ENCODE assay signal across 8 cellular contexts in genomic region chr22:37953437-37954179, GRCh38. TPM values are rescaled to one million over a fixed set of nuclear protein-coding genes. Genes with fewer than 3 reads are reported as not detected.
A peak's percentile ranks its signal among the peaks of the same experiment; 100 is the strongest.
DNase-seq lines count a peak whose midpoint lies in the region; ATAC-seq and TF ChIP-seq lines count a peak whose summit lies in the region.

TSS of gene C22orf23 (minus strand) at chr22:37953601. CDS start at chr22:37953149, 452 bp downstream.
TSS of gene POLR2F (plus strand) at chr22:37953699. CDS start at chr22:37953788, 89 bp downstream.

- DNase-seq in DMS53 (lab: John Stamatoyannopoulos, UW) (peak; percentile 90), OCI-M2 (lab: John Stamatoyannopoulos, UW; ENCODE audit: unreplicated experiment) (peak; percentile 75), erythroblast (lab: John Stamatoyannopoulos, UW) (peak; percentile 95 to 98), mucosa of gallbladder (ENCODE audit: low spot score) (peak; percentile 97)
- peak; percentile 94 for DNase-seq in activated T-cell treated with anti-CD3 and anti-CD28 coated beads, Interleukin-2, amount 50 U/mL, for 1 hour
- peak; percentile 92 for DNase-seq in stimulated activated CD8-positive, alpha-beta memory T cell treated with anti-CD3 and anti-CD28 coated beads, Interleukin-4, amount 100 ng/mL, for 24 hours (ENCODE audit: low read depth)

- TF ChIP-seq RAD21 in Ishikawa (IDR thresholded peaks at IDR 0.05; ENCODE audit: low read depth), result no peak

- peak; percentile 86 for ATAC-seq in GM21576 (IDR thresholded peaks at IDR 0.05; ENCODE audit: unreplicated experiment)

- TF ChIP-seq POLR2A in erythroblast (IDR thresholded peaks at IDR 0.05; ENCODE audit: low read length), result peak; percentile 73

- TF ChIP-seq EP300 in Ishikawa (IDR thresholded peaks at IDR 0.05; ENCODE audit: borderline replicate concordance), result no peak

TF ChIP-seq in Ishikawa, 13 proteins besides CTCF, POLR2A, EP300 and RAD21:
- peak; percentile 15; the same call in 1 of the 2 replicates for TF ChIP-seq ZBTB7A (IDR thresholded peaks at IDR 0.05; ENCODE audit: low read depth)
- TF ChIP-seq TAF1 (IDR thresholded peaks at IDR 0.05; ENCODE audit: low read depth), result peak; percentile 93
- TF ChIP-seq, protein P1, sequence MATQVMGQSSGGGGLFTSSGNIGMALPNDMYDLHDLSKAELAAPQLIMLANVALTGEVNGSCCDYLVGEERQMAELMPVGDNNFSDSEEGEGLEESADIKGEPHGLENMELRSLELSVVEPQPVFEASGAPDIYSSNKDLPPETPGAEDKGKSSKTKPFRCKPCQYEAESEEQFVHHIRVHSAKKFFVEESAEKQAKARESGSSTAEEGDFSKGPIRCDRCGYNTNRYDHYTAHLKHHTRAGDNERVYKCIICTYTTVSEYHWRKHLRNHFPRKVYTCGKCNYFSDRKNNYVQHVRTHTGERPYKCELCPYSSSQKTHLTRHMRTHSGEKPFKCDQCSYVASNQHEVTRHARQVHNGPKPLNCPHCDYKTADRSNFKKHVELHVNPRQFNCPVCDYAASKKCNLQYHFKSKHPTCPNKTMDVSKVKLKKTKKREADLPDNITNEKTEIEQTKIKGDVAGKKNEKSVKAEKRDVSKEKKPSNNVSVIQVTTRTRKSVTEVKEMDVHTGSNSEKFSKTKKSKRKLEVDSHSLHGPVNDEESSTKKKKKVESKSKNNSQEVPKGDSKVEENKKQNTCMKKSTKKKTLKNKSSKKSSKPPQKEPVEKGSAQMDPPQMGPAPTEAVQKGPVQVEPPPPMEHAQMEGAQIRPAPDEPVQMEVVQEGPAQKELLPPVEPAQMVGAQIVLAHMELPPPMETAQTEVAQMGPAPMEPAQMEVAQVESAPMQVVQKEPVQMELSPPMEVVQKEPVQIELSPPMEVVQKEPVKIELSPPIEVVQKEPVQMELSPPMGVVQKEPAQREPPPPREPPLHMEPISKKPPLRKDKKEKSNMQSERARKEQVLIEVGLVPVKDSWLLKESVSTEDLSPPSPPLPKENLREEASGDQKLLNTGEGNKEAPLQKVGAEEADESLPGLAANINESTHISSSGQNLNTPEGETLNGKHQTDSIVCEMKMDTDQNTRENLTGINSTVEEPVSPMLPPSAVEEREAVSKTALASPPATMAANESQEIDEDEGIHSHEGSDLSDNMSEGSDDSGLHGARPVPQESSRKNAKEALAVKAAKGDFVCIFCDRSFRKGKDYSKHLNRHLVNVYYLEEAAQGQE (IDR thresholded peaks at IDR 0.05; ENCODE audit: low read depth), result no peak
- 0 out of 2 replicates have a peak, but pooled peaks have one; percentile 39 for TF ChIP-seq CREB1 (IDR thresholded peaks at IDR 0.05; ENCODE audit: low read depth)
- TF ChIP-seq, protein P2, sequence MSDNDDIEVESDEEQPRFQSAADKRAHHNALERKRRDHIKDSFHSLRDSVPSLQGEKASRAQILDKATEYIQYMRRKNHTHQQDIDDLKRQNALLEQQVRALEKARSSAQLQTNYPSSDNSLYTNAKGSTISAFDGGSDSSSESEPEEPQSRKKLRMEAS (IDR thresholded peaks at IDR 0.05), result peak; percentile 36; the same call in 1 of the 2 replicates
- TF ChIP-seq USF1 (IDR thresholded peaks at IDR 0.05), result 0 out of 2 replicates have a peak, but pooled peaks have one; percentile 8
TF ChIP-seq in Ishikawa: peak in this region for 5.

RNA-seq across cellular contexts. Expression of gene C22orf23, which starts in this region (rescaled TPM):
- total RNA-seq in mucosa of gallbladder, result not detected

RNA-seq across cellular contexts. Expression of gene POLR2F, which starts in this region (rescaled TPM):
- 80.7 TPM for total RNA-seq in mucosa of gallbladder

Comparison
In these comparisons a context has a peak if more than half of its experiments do, and no peak if none do; other contexts are left out.
1. Peak in every context shown above with its lines: DNase-seq and ATAC-seq.